11 cellular contexts compared by ENCODE assay signal in the genomic region with DNA sequence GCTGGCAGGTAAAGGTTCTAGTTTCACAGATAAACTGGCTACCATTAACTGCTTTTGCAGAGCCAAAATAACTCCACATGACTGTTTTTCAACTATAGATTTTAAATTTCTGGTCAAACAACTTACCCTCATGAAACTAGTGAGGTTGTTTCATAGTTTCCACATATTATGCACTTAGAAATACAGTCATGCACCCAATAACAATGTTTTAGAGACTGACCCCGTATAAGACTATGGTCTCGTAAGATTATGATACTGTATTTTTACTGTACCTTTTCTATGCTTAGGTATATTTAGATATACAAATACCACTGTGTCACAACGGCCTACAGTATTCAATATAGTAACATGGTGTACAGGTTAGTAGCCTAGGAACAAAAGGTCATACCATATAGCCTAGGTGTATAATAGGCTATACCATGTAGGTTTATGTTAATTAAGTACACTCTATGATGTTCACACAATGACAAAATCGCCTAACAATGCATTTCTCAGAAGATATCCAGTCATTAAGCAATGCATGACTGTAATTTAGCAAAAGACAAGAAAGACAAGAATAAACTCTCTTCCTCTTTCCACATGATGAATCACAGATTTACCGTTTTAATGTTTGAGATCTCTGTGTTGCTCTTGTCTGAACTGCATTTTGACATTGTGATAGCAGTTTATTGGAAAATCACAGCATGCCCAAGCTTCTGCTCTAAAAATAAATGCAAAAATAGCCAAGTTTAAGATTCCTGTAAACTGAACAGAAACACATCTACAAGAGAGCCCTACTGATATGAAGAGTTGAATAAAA. TPM values are rescaled to one million over a fixed set of nuclear protein-coding genes. Genes with fewer than 3 reads are reported as not detected.
DNase-seq lines count a peak whose midpoint lies in the region; ATAC-seq lines count a peak whose summit lies in the region.
"Had no signal": no experiment of that assay in that cellular context is flagged by ENCODE, and none has a peak within 500 bp of the region (broad histone marks: within the 10 kb centered on the region; RNA-seq: fewer than 3 reads in every experiment).

No MANE protein-coding gene starts in this region.

- H3K4me3 Mint-ChIP-seq in activated CD4-positive, alpha-beta T cell treated with anti-CD3 and anti-CD28 coated beads for 36 hours = no peak overlapping the region
- no peak overlapping the region for H3K4me3 Mint-ChIP-seq in T-helper 17 cell
- H3K4me3 Mint-ChIP-seq: neural crest cell had no signal

- peaks cover 23% of the 10 kb centered on the region for H3K36me3 Mint-ChIP-seq in activated CD4-positive, alpha-beta T cell treated with anti-CD3 and anti-CD28 coated beads for 36 hours (ENCODE audit: low read depth)
- peaks cover 3% of the 10 kb centered on the region for H3K36me3 Mint-ChIP-seq in T-helper 17 cell (ENCODE audit: low read depth)

- no peaks in the 10 kb centered on the region for H3K27me3 Mint-ChIP-seq in activated CD4-positive, alpha-beta T cell treated with anti-CD3 and anti-CD28 coated beads for 36 hours
- H3K27me3 Mint-ChIP-seq in T-helper 17 cell = no peaks in the 10 kb centered on the region

- H3K9me3 ChIP-seq in T-helper 17 cell (ENCODE audit: control insufficient read depth, low read length, poor library complexity, severe bottlenecking) = peaks cover 5% of the 10 kb centered on the region

- DNase-seq in activated CD4-positive, alpha-beta T cell treated with anti-CD3 and anti-CD28 coated beads for 36 hours = no peak
- no peak for DNase-seq in activated CD4-positive, alpha-beta T cell treated with anti-CD3 and anti-CD28 coated beads, Interleukin-2, amount 50 U/mL, for 4 hours
- DNase-seq in T-helper 17 cell (no peak), germinal center (ENCODE audit: low spot score) (peak; percentile 17), stromal cell of bone marrow (ENCODE audit: low read depth) (peak; percentile 18)
- no peak for DNase-seq in activated CD8-positive, alpha-beta memory T cell treated with anti-CD3 and anti-CD28 coated beads, Interleukin-2, amount 50 U/mL, for 48 hours
- DNase-seq: 8988T, KG1 had no signal

- ATAC-seq in activated CD4-positive, alpha-beta T cell treated with anti-CD3 and anti-CD28 coated beads for 36 hours = peak; percentile 87
- no peak for ATAC-seq in T-helper 17 cell
- no peak for ATAC-seq in HG03521 (IDR thresholded peaks at IDR 0.05; ENCODE audit: unreplicated experiment)
- no peak for ATAC-seq in GM21528 (IDR thresholded peaks at IDR 0.05; ENCODE audit: low FRiP score, unreplicated experiment)

- peaks cover 76% of the 10 kb centered on the region for H3K4me1 Mint-ChIP-seq in activated CD4-positive, alpha-beta T cell treated with anti-CD3 and anti-CD28 coated beads for 36 hours
- peaks cover 39% of the 10 kb centered on the region for H3K4me1 Mint-ChIP-seq in T-helper 17 cell

- H3K9me3 Mint-ChIP-seq in activated CD4-positive, alpha-beta T cell treated with anti-CD3 and anti-CD28 coated beads for 36 hours (ENCODE audit: low read depth) = peaks cover 6% of the 10 kb centered on the region

- peak overlapping the region; percentile 52 for H3K27ac Mint-ChIP-seq in activated CD4-positive, alpha-beta T cell treated with anti-CD3 and anti-CD28 coated beads for 36 hours
- H3K27ac Mint-ChIP-seq in T-helper 17 cell = peak overlapping the region; percentile 9

- CTCF ChIA-PET in activated CD4-positive, alpha-beta T cell treated with anti-CD3 and anti-CD28 coated beads for 36 hours (lab: Charles Lee) = interaction anchor here (0.6 to 2.1 kb wide), 2 partner anchors 16 to 1219 kb away, joined by 4 to 5 read pairs; no protein-coding TSS in a partner anchor

- intact Hi-C loops in activated CD4-positive, alpha-beta T cell treated with anti-CD3 and anti-CD28 coated beads for 36 hours (cut with DNase I, micrococcal nuclease) = no loop called here

- POLR2A ChIA-PET in activated CD4-positive, alpha-beta T cell treated with anti-CD3 and anti-CD28 coated beads for 36 hours (lab: Charles Lee) = no interaction called here

RNA-seq across cellular contexts. Expression of a gene that starts 17.1 kb away (rescaled TPM):
- total RNA-seq in activated CD4-positive, alpha-beta T cell treated with anti-CD3 and anti-CD28 coated beads for 36 hours = 10 to 100 TPM; 41.6 to 61.1 TPM
- 10 to 100 TPM; 44.0 to 54.9 TPM for total RNA-seq in T-helper 17 cell

Comparison
In these comparisons a context has a peak if more than half of its experiments do, and no peak if none do; other contexts are left out.
1. DNase-seq: peak in germinal center (single experiment) and stromal cell of bone marrow (single experiment); none in activated CD4-positive, alpha-beta T cell treated with anti-CD3 and anti-CD28 coated beads for 36 hours (single experiment), activated CD4-positive, alpha-beta T cell treated with anti-CD3 and anti-CD28 coated beads, Interleukin-2, amount 50 U/mL, for 4 hours (0 of 2), T-helper 17 cell (0 of 3) and activated CD8-positive, alpha-beta memory T cell treated with anti-CD3 and anti-CD28 coated beads, Interleukin-2, amount 50 U/mL, for 48 hours (single experiment).